ENCODE assay signal across 1 cellular context in genomic region chr4:39641451-39641850, GRCh38.
TF ChIP-seq lines count a peak whose summit lies in the region.

No MANE protein-coding gene starts in this region.

TF ChIP-seq in WTC11, 78 proteins besides CTCF, POLR2A, EP300 and RAD21 (continued from another document):
- no peak for TF ChIP-seq HMGXB4 (CRISPR knock-in tag; IDR thresholded peaks at IDR 0.05)
- no peak for TF ChIP-seq ZNF281 (CRISPR knock-in tag; IDR thresholded peaks at IDR 0.05)
- TF ChIP-seq NFATC4 (CRISPR knock-in tag; IDR thresholded peaks at IDR 0.05) = no peak
